ENCODE assay signal across 11 cellular contexts in genomic region chr11:110713469-110713776, GRCh38. TPM values are rescaled to one million over a fixed set of nuclear protein-coding genes. Genes with fewer than 3 reads are reported as not detected.
DNase-seq lines count a peak whose midpoint lies in the region; ATAC-seq and TF ChIP-seq lines count a peak whose summit lies in the region.
"Had no signal": no experiment of that assay in that cellular context is flagged by ENCODE, and none has a peak within 500 bp of the region (broad histone marks: within the 10 kb centered on the region; RNA-seq: fewer than 3 reads in every experiment).

No MANE protein-coding gene starts in this region.

- in situ Hi-C loops in ACHN (cut with HindIII; ENCODE audit: low pct_ligation_motif_present, low pct_unique_long_range_greater_than_20kb, low sequenced_read_pairs): no loop called here

- H3K9ac ChIP-seq in rectal smooth muscle tissue (ENCODE audit: low read length): no peak overlapping the region

- no peak overlapping the region for H3K27ac ChIP-seq in CD8-positive, alpha-beta T cell (ENCODE audit: low read depth, low read length)
- H3K27ac ChIP-seq in left ventricle myocardium inferior (replicated peaks) (no peak overlapping the region), rectal smooth muscle tissue (ENCODE audit: low read depth, low read length) (no peak overlapping the region)

- H3K4me1 Mint-ChIP-seq in CD8-positive, alpha-beta T cell (ENCODE audit: low read depth): peaks cover 15% of the 10 kb centered on the region
- H3K4me1 Mint-ChIP-seq in T-cell: peaks cover 14 to 17% (median 16%) of the 10 kb centered on the region in 3 donors

- no peaks in the 10 kb centered on the region for H3K36me3 ChIP-seq in CD8-positive, alpha-beta T cell (ENCODE audit: insufficient read depth, low read length)
- H3K36me3 ChIP-seq in left ventricle myocardium inferior (no peaks in the 10 kb centered on the region), rectal smooth muscle tissue (ENCODE audit: control insufficient read depth, insufficient read depth, low read length) (no peaks in the 10 kb centered on the region), BE2C (no peaks in the 10 kb centered on the region)

- no peak overlapping the region for H3K4me3 ChIP-seq in CD8-positive, alpha-beta T cell (ENCODE audit: low read depth, low read length)
- H3K4me3 ChIP-seq in left ventricle myocardium inferior: peak overlapping the region; percentile 68
- H3K4me3 ChIP-seq in rectal smooth muscle tissue (ENCODE audit: low read length): peak overlapping the region; percentile 65
- H3K4me3 ChIP-seq in BE2C (ENCODE audit: low read depth, low read length): no peak overlapping the region

- no peaks in the 10 kb centered on the region for H3K9me3 Mint-ChIP-seq in CD8-positive, alpha-beta T cell
- H3K9me3 Mint-ChIP-seq in T-cell: no peaks in the 10 kb centered on the region

- no peaks in the 10 kb centered on the region for H3K36me3 Mint-ChIP-seq in CD8-positive, alpha-beta T cell
- H3K36me3 Mint-ChIP-seq in T-cell: no peaks in the 10 kb centered on the region

- DNase-seq in CD8-positive, alpha-beta T cell: no peak
- DNase-seq in T-cell: no peak
- DNase-seq in left ventricle myocardium inferior: no peak
- DNase-seq in NCI-H187 (lab: John Stamatoyannopoulos, UW): no peak
- DNase-seq in ACHN: no peak
- no peak for DNase-seq in BE2C
- no peak for DNase-seq in OCI-M1 (lab: John Stamatoyannopoulos, UW)
- DNase-seq: activated T-cell treated with anti-CD3 and anti-CD28 coated beads, Interleukin-2, amount 50 U/mL, for 48 hours; DND-41 had no signal

- peak overlapping the region; percentile 68 for H3K4me3 Mint-ChIP-seq in CD8-positive, alpha-beta T cell
- peak overlapping the region; percentile 55 to 74 (median 62) for H3K4me3 Mint-ChIP-seq in T-cell

- CTCF ChIA-PET in CD8-positive, alpha-beta T cell (lab: Charles Lee): no interaction called here
- CTCF ChIA-PET in T-cell (lab: Charles Lee): no interaction called here

- no peaks in the 10 kb centered on the region for H3K4me1 ChIP-seq in CD8-positive, alpha-beta T cell (ENCODE audit: insufficient read depth, low read length)
- peaks cover 27% of the 10 kb centered on the region for H3K4me1 ChIP-seq in left ventricle myocardium inferior
- peaks cover 2% of the 10 kb centered on the region for H3K4me1 ChIP-seq in rectal smooth muscle tissue (ENCODE audit: control insufficient read depth, insufficient read depth, low read length)
- H3K4me1 ChIP-seq in BE2C: no peaks in the 10 kb centered on the region

- peaks cover 13% of the 10 kb centered on the region for H3K27me3 ChIP-seq in CD8-positive, alpha-beta T cell (ENCODE audit: insufficient read depth, low read length)
- H3K27me3 ChIP-seq in left ventricle myocardium inferior (ENCODE audit: low read depth) (peaks cover 99% of the 10 kb centered on the region), rectal smooth muscle tissue (ENCODE audit: control insufficient read depth, insufficient read depth, low read length) (no peaks in the 10 kb centered on the region), BE2C (peaks cover 54% of the 10 kb centered on the region)

- peaks cover 44% of the 10 kb centered on the region for H3K27me3 Mint-ChIP-seq in CD8-positive, alpha-beta T cell (ENCODE audit: low read depth)
- H3K27me3 Mint-ChIP-seq in T-cell: peaks cover 42 to 45% of the 10 kb centered on the region in 2 donors

- no peak overlapping the region for H3K27ac Mint-ChIP-seq in CD8-positive, alpha-beta T cell
- H3K27ac Mint-ChIP-seq in T-cell: no peak overlapping the region

- intact Hi-C loops in CD8-positive, alpha-beta T cell (cut with DNase I, micrococcal nuclease): loop anchor here in 1 of 2 experiments (5.0 to 10.0 kb wide), 2 partner anchors 189 to 519 kb away; no protein-coding TSS in a partner anchor
- intact Hi-C loops in left ventricle myocardium inferior (cut with micrococcal nuclease): no loop called here

- ATAC-seq in CD8-positive, alpha-beta T cell: no peak
- no peak for ATAC-seq in T-cell (replicated peaks in 1 of 4)

- no peaks in the 10 kb centered on the region for H3K9me3 ChIP-seq in CD8-positive, alpha-beta T cell (ENCODE audit: low read length)
- H3K9me3 ChIP-seq in left ventricle myocardium inferior (replicated peaks) (no peaks in the 10 kb centered on the region), BE2C (no peaks in the 10 kb centered on the region)

- POLR2A ChIA-PET in CD8-positive, alpha-beta T cell (lab: Charles Lee): no interaction called here
- POLR2A ChIA-PET in T-cell (lab: Charles Lee): no interaction called here

- no peak for TF ChIP-seq CTCF in CD8-positive, alpha-beta T cell (IDR thresholded peaks at IDR 0.05)
- TF ChIP-seq CTCF in left ventricle myocardium inferior (IDR thresholded peaks at IDR 0.05; ENCODE audit: borderline replicate concordance) (no peak), BE2C (IDR thresholded peaks at IDR 0.05; ENCODE audit: low read depth, low read length) (no peak)

RNA-seq across cellular contexts. Expression of gene ARHGAP20, which starts 1.2 kb away (rescaled TPM):
- under 1 TPM in 1 of 2 experiments, not detected in 1; 0.06 TPM for total RNA-seq in CD8-positive, alpha-beta T cell
- total RNA-seq in T-cell: under 1 TPM in 3 of 5 donors, not detected in 2; 0.03 to 0.09 (median 0.07) TPM
- total RNA-seq in left ventricle myocardium inferior: 0.16 TPM
- not detected for polyA plus RNA-seq in BE2C (2012; ENCODE audit: insufficient read depth, insufficient read length, low read depth)
- total RNA-seq: HT-29 had no signal

Comparison
In these comparisons a context has a peak if more than half of its experiments do, and no peak if none do; other contexts are left out.
1. H3K4me3 ChIP-seq: peak in left ventricle myocardium inferior (single experiment) and rectal smooth muscle tissue (single experiment); none in CD8-positive, alpha-beta T cell (single experiment) and BE2C (single experiment).